In the genomic region with DNA sequence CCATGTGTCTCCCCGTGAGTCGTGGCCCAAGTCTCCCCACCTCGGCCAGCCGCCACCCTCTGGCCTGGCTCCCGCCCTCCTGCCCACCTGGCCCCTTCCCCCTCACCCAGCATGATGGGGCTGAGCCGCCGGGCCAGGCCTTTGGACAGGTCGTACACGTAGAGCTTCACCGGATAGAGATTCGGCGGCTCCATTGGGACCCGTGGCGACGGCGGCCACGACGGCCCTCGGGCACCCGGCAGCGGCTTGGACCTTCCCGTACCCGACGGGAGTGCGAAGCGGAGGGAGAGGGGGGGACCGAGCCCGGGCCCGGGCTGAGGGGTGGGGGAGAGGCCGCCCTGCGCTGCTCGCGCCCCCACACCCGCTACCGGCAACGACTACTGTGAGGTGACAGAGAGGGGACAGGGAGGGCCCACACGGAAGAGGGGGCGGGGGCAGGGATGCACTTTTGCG, we compare ENCODE assay signal across 8 cellular contexts. TPM values are rescaled to one million over a fixed set of nuclear protein-coding genes. Genes with fewer than 3 reads are reported as not detected.
DNase-seq lines count a peak whose midpoint lies in the region; ATAC-seq and TF ChIP-seq lines count a peak whose summit lies in the region.

A gene (minus strand): TSS at position 398 of the 453 bp plus-strand sequence. CDS start 204 bp downstream, at position 194.

- peaks cover 28 to 36% of the 10 kb centered on the region in 2 donors for H3K36me3 Mint-ChIP-seq in CD14-positive monocyte
- peaks cover 16% of the 10 kb centered on the region for H3K36me3 Mint-ChIP-seq in activated CD4-positive, alpha-beta memory T cell treated with anti-CD3 and anti-CD28 coated beads for 36 hours

- intact Hi-C loops in CD14-positive monocyte (cut with micrococcal nuclease): loop anchor here in 1 of 2 donors (1.0 to 10.0 kb wide), 6 partner anchors 76 to 994 kb away; a partner anchor contains a TSS
- intact Hi-C loops in activated CD4-positive, alpha-beta memory T cell treated with anti-CD3 and anti-CD28 coated beads for 36 hours (cut with micrococcal nuclease): loop anchor here (1.0 to 5.0 kb wide), 11 partner anchors 16 to 333 kb away; a partner anchor contains a TSS
- intact Hi-C loops in Right ventricle myocardium superior (cut with DNase I): no loop called here
- intact Hi-C loops in posterior vena cava (cut with DNase I): no loop called here

- no peak for TF ChIP-seq CTCF in CD14-positive monocyte (IDR thresholded peaks at IDR 0.05)

- POLR2A ChIA-PET in activated CD4-positive, alpha-beta memory T cell treated with anti-CD3 and anti-CD28 coated beads for 36 hours (lab: Charles Lee): interaction anchor here (0.9 to 6.0 kb wide), 21 partner anchors 9 to 515 kb away, joined by 3 to 65 read pairs (median 4); a partner anchor contains a TSS

- H3K9me3 Mint-ChIP-seq in CD14-positive monocyte: peaks cover 0 to 3% (median 0%) of the 10 kb centered on the region in 7 donors
- H3K9me3 Mint-ChIP-seq in activated CD4-positive, alpha-beta memory T cell treated with anti-CD3 and anti-CD28 coated beads for 36 hours: no peaks in the 10 kb centered on the region

- peak within 1 kb of the TSS; percentile 97 to 100 (median 98) for H3K27ac Mint-ChIP-seq in CD14-positive monocyte
- peak within 1 kb of the TSS; percentile 98 for H3K27ac Mint-ChIP-seq in activated CD4-positive, alpha-beta memory T cell treated with anti-CD3 and anti-CD28 coated beads for 36 hours

- CTCF ChIA-PET in activated CD4-positive, alpha-beta memory T cell treated with anti-CD3 and anti-CD28 coated beads for 36 hours (lab: Charles Lee): interaction anchor here (1.1 to 3.9 kb wide), 4 partner anchors 17 to 77 kb away, joined by 4 to 18 read pairs (median 8); a partner anchor contains a TSS

- no peak for DNase-seq in CD14-positive monocyte (ENCODE audit: low spot score)
- DNase-seq in activated CD4-positive, alpha-beta memory T cell treated with anti-CD3 and anti-CD28 coated beads for 36 hours: no peak
- DNase-seq in Right ventricle myocardium superior: no peak
- DNase-seq in posterior vena cava (ENCODE audit: low spot score): peak; percentile 87
- no peak for DNase-seq in SHP77 treated with DMSO at 0.1 percent for 48 hours (lab: John Stamatoyannopoulos, UW)
- no peak for DNase-seq in NCI-H2107 (lab: John Stamatoyannopoulos, UW)

- H3K4me1 Mint-ChIP-seq in CD14-positive monocyte: peaks cover 35% of the 10 kb centered on the region
- H3K4me1 Mint-ChIP-seq in activated CD4-positive, alpha-beta memory T cell treated with anti-CD3 and anti-CD28 coated beads for 36 hours (ENCODE audit: low read depth): peaks cover 40% of the 10 kb centered on the region

- peak; percentile 26 for ATAC-seq in GM19324 (IDR thresholded peaks at IDR 0.05; ENCODE audit: low FRiP score, unreplicated experiment)
- peak; percentile 19 for ATAC-seq in HG03439 (IDR thresholded peaks at IDR 0.05; ENCODE audit: unreplicated experiment)
- ATAC-seq in Right ventricle myocardium superior (ENCODE audit: poor library complexity): peak; percentile 36

- peak within 1 kb of the TSS; percentile 94 to 95 for H3K4me3 Mint-ChIP-seq in CD14-positive monocyte
- H3K4me3 Mint-ChIP-seq in activated CD4-positive, alpha-beta memory T cell treated with anti-CD3 and anti-CD28 coated beads for 36 hours: peak within 1 kb of the TSS; percentile 97

- H3K27me3 Mint-ChIP-seq in CD14-positive monocyte (ENCODE audit: low read depth in 3 of 3): no peaks in the 10 kb centered on the region
- no peaks in the 10 kb centered on the region for H3K27me3 Mint-ChIP-seq in activated CD4-positive, alpha-beta memory T cell treated with anti-CD3 and anti-CD28 coated beads for 36 hours

RNA-seq across cellular contexts. Expression of the gene that starts here (rescaled TPM):
- 10 to 100 TPM; 15.8 to 33.7 TPM for polyA plus RNA-seq in CD14-positive monocyte
- total RNA-seq in activated CD4-positive, alpha-beta memory T cell treated with anti-CD3 and anti-CD28 coated beads for 36 hours: 10 to 100 TPM; 55.5 to 57.9 TPM
- total RNA-seq in Right ventricle myocardium superior (38.4 TPM), posterior vena cava (10 to 100 TPM; 22.1 to 22.7 TPM)
